ENCODE assay signal across 22 cellular contexts in the genomic region with DNA sequence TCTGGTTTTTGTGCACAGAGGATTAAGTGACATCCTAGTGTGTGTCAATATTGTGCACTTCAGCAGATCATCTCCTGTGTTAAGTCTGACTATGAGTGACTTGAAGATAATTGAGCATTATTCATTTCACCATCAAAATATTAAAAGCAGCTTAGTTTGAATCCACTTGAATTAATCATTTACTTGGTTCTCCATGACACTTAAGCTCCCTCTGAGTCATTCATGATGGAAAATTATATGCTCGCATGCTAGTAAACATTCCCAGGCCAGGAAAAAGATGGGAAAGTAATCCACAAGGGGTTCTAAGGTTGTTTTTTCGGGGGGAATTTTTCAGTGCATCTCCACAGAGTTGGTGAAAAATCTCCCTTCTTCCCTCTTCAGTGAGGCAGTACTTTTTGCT.
DNase-seq lines count a peak whose midpoint lies in the region; ATAC-seq and TF ChIP-seq lines count a peak whose summit lies in the region.
"Had no signal": no experiment of that assay in that cellular context is flagged by ENCODE, and none has a peak within 500 bp of the region (broad histone marks: within the 10 kb centered on the region; RNA-seq: fewer than 3 reads in every experiment).

No MANE protein-coding gene starts in this region.

- H3K27ac Mint-ChIP-seq in activated naive CD8-positive, alpha-beta T cell treated with anti-CD3 and anti-CD28 coated beads, Interleukin-2, amount 50 U/mL, for 24 hours: no peak overlapping the region
- H3K27ac Mint-ChIP-seq: activated naive CD4-positive, alpha-beta T cell treated with anti-CD3 and anti-CD28 coated beads, Interleukin-2, amount 50 U/mL, for 24 hours; brain; neural progenitor cell; stimulated activated naive CD8-positive, alpha-beta T cell treated with anti-CD3 and anti-CD28 coated beads, Interleukin-15, amount 100 ng/mL, for 72 hours had no signal

- BruUV-seq in HCT116 (replicated peaks; lab: Mats Ljungman, UMichigan): no TSS peak

- RAD21 ChIA-PET in HCT116 (lab: Charles Lee; ENCODE audit: low non-redundant PET in 1 of 2, low total read pairs in 2 of 2, uncharacterized antibody in 2 of 2, unreplicated experiment in 2 of 2): no interaction called here

- ATAC-seq in HCT116: no peak
- ATAC-seq in RWPE2 (ENCODE audit: low read depth): no peak
- ATAC-seq in GM21786 (IDR thresholded peaks at IDR 0.05; ENCODE audit: unreplicated experiment): no peak
- no peak for ATAC-seq in activated naive CD8-positive, alpha-beta T cell treated with anti-CD3 and anti-CD28 coated beads, Interleukin-2, amount 50 U/mL, for 24 hours
- ATAC-seq in activated T-cell treated with anti-CD3 and anti-CD28 coated beads, Interleukin-2, amount 50 U/mL, for 4 hours: no peak
- ATAC-seq: heart right ventricle; stimulated activated naive CD8-positive, alpha-beta T cell treated with anti-CD3 and anti-CD28 coated beads, Interleukin-15, amount 100 ng/mL, for 72 hours had no signal

- TF ChIP-seq POLR2A in HCT116 (IDR thresholded peaks at IDR 0.05; ENCODE audit: borderline replicate concordance, extremely low read depth, insufficient read depth, insufficient read length): no peak

- H3K4me3 ChIP-seq in HCT116 (replicated peaks in 1 of 2; ENCODE audit: low read depth in 1 of 2, low read length in 2 of 2): peak overlapping the region in 1 of 2 experiments; percentile 16; a peak in 1 of 4 replicates
- H3K4me3 ChIP-seq in RWPE2 (ENCODE audit: severe bottlenecking): no peak overlapping the region
- H3K4me3 ChIP-seq: heart right ventricle, neural progenitor cell had no signal

- H3K9me3 ChIP-seq in HCT116 (ENCODE audit: control insufficient read depth in 1 of 2, insufficient read depth in 1 of 2, low read depth in 1 of 2, low read length in 2 of 2) (no peaks in the 10 kb centered on the region), RWPE2 (ENCODE audit: severe bottlenecking) (no peaks in the 10 kb centered on the region)

- TF ChIP-seq CTCF in HCT116 (IDR thresholded peaks at IDR 0.05 in 2 of 3, conservative IDR thresholded peaks at IDR 0.05 in 1 of 3; ENCODE audit: borderline replicate concordance in 1 of 3, insufficient read depth in 1 of 3, low read depth in 2 of 3, low read length in 2 of 3) (no peak), RWPE2 (IDR thresholded peaks at IDR 0.05; ENCODE audit: poor library complexity, severe bottlenecking) (no peak)

- H3K36me3 ChIP-seq in HCT116 (ENCODE audit: control insufficient read depth in 1 of 2, insufficient read depth in 2 of 2, low read length in 2 of 2): no peaks in the 10 kb centered on the region
- H3K36me3 ChIP-seq in RWPE2 (ENCODE audit: low read depth): no peaks in the 10 kb centered on the region
- H3K36me3 ChIP-seq: heart right ventricle, neural progenitor cell had no signal

- H3K27ac ChIP-seq in HCT116 (ENCODE audit: low read depth, low read length): peak overlapping the region; percentile 60
- peak overlapping the region; percentile 82 for H3K27ac ChIP-seq in RWPE2 (ENCODE audit: poor library complexity, severe bottlenecking)
- H3K27ac ChIP-seq: heart right ventricle, KMS-11, neural progenitor cell had no signal

- peaks cover 10% of the 10 kb centered on the region for H3K9me3 Mint-ChIP-seq in activated naive CD8-positive, alpha-beta T cell treated with anti-CD3 and anti-CD28 coated beads, Interleukin-2, amount 50 U/mL, for 24 hours
- H3K9me3 Mint-ChIP-seq in activated T-cell treated with anti-CD3 and anti-CD28 coated beads, Interleukin-2, amount 50 U/mL, for 4 hours: peaks cover 7% of the 10 kb centered on the region
- H3K9me3 Mint-ChIP-seq: activated naive CD4-positive, alpha-beta T cell treated with anti-CD3 and anti-CD28 coated beads, Interleukin-2, amount 50 U/mL, for 24 hours had no signal

- H3K4me3 Mint-ChIP-seq in activated naive CD8-positive, alpha-beta T cell treated with anti-CD3 and anti-CD28 coated beads, Interleukin-2, amount 50 U/mL, for 24 hours: no peak overlapping the region
- H3K4me3 Mint-ChIP-seq in activated T-cell treated with anti-CD3 and anti-CD28 coated beads, Interleukin-2, amount 50 U/mL, for 4 hours: no peak overlapping the region
- H3K4me3 Mint-ChIP-seq: activated naive CD4-positive, alpha-beta T cell treated with anti-CD3 and anti-CD28 coated beads, Interleukin-2, amount 50 U/mL, for 24 hours; brain; neural progenitor cell; stimulated activated naive CD8-positive, alpha-beta T cell treated with anti-CD3 and anti-CD28 coated beads, Interleukin-15, amount 100 ng/mL, for 72 hours had no signal

- DNase-seq in A172 (ENCODE audit: low spot score): peak; percentile 32
- DNase-seq in HCT116 (ENCODE audit: low read depth, low spot score): no peak
- DNase-seq in RWPE2 (ENCODE audit: low spot score): no peak
- peak; percentile 53 for DNase-seq in glomerular visceral epithelial cell (ENCODE audit: extremely low spot score)
- no peak for DNase-seq in activated naive CD8-positive, alpha-beta T cell treated with anti-CD3 and anti-CD28 coated beads, Interleukin-2, amount 50 U/mL, for 24 hours
- DNase-seq in stimulated activated CD4-positive, alpha-beta T cell treated with anti-CD3 and anti-CD28 coated beads, Interleukin-12 subunit alpha, Interleukin-12 subunit beta, amount 100 ng/mL, for 4 hours: no peak
- DNase-seq in activated T-cell treated with anti-CD3 and anti-CD28 coated beads, Interleukin-2, amount 50 U/mL, for 4 hours: no peak
- DNase-seq: heart right ventricle; islet precursor cell; mesendoderm; NCI-H1092 treated with DMSO at 0.1 percent for 48 hours; NCI-H2171; NCI-H82; retina; RPMI8226; stimulated activated naive CD8-positive, alpha-beta T cell treated with anti-CD3 and anti-CD28 coated beads, Interleukin-15, amount 100 ng/mL, for 72 hours; T-helper 1 cell had no signal

- no peaks in the 10 kb centered on the region for H3K4me1 Mint-ChIP-seq in activated naive CD8-positive, alpha-beta T cell treated with anti-CD3 and anti-CD28 coated beads, Interleukin-2, amount 50 U/mL, for 24 hours
- H3K4me1 Mint-ChIP-seq in activated T-cell treated with anti-CD3 and anti-CD28 coated beads, Interleukin-2, amount 50 U/mL, for 4 hours (ENCODE audit: low read depth): no peaks in the 10 kb centered on the region
- H3K4me1 Mint-ChIP-seq: activated naive CD4-positive, alpha-beta T cell treated with anti-CD3 and anti-CD28 coated beads, Interleukin-2, amount 50 U/mL, for 24 hours; stimulated activated naive CD8-positive, alpha-beta T cell treated with anti-CD3 and anti-CD28 coated beads, Interleukin-15, amount 100 ng/mL, for 72 hours had no signal

- H3K27me3 Mint-ChIP-seq in activated naive CD8-positive, alpha-beta T cell treated with anti-CD3 and anti-CD28 coated beads, Interleukin-2, amount 50 U/mL, for 24 hours: no peaks in the 10 kb centered on the region
- no peaks in the 10 kb centered on the region for H3K27me3 Mint-ChIP-seq in activated T-cell treated with anti-CD3 and anti-CD28 coated beads, Interleukin-2, amount 50 U/mL, for 4 hours (ENCODE audit: low read depth)
- H3K27me3 Mint-ChIP-seq: activated naive CD4-positive, alpha-beta T cell treated with anti-CD3 and anti-CD28 coated beads, Interleukin-2, amount 50 U/mL, for 24 hours; brain; stimulated activated naive CD8-positive, alpha-beta T cell treated with anti-CD3 and anti-CD28 coated beads, Interleukin-15, amount 100 ng/mL, for 72 hours had no signal

- POLR2A ChIA-PET in HCT116 (lab: Charles Lee): no interaction called here

- no peaks in the 10 kb centered on the region for H3K9me2 ChIP-seq in HCT116 (ENCODE audit: insufficient read depth)

- CTCF ChIA-PET in HCT116 (lab: Charles Lee): no interaction called here

- no peaks in the 10 kb centered on the region for H3K79me2 ChIP-seq in HCT116 (ENCODE audit: insufficient read depth, low read length)

- intact Hi-C loops in HCT116 (cut with micrococcal nuclease): loop anchor here (10.0 kb wide), 1 partner anchor 329 kb away; a partner anchor contains a TSS

- H3K4me2 ChIP-seq in HCT116 (ENCODE audit: low read length): peak overlapping the region; percentile 58
- H3K4me2 ChIP-seq: KMS-11, neural progenitor cell had no signal

- H2AFZ ChIP-seq in HCT116 (ENCODE audit: low read depth, low read length, poor library complexity, severe bottlenecking): no peak overlapping the region
- H2AFZ ChIP-seq: neural progenitor cell had no signal

- H3K4me1 ChIP-seq in HCT116 (ENCODE audit: control insufficient read depth in 1 of 2, insufficient read depth in 2 of 2, low read length in 2 of 2): peaks cover 36 to 59% of the 10 kb centered on the region in 2 experiments
- H3K4me1 ChIP-seq in RWPE2 (ENCODE audit: insufficient read depth, poor library complexity, severe bottlenecking): peaks cover 30% of the 10 kb centered on the region

- H3K27me3 ChIP-seq in HCT116 (ENCODE audit: insufficient read depth, low read length) (no peaks in the 10 kb centered on the region), RWPE2 (ENCODE audit: insufficient read depth, poor library complexity, severe bottlenecking) (no peaks in the 10 kb centered on the region)
- H3K27me3 ChIP-seq: neural progenitor cell had no signal

- no peak for TF ChIP-seq RAD21 in HCT116 (IDR thresholded peaks at IDR 0.05; ENCODE audit: low read depth)

- no peak overlapping the region; the same call in 1 of the 2 replicates for H3K9ac ChIP-seq in HCT116 (ENCODE audit: low read length)
- H3K9ac ChIP-seq: KMS-11, neural progenitor cell had no signal

- no peaks in the 10 kb centered on the region for H3K36me3 Mint-ChIP-seq in activated naive CD8-positive, alpha-beta T cell treated with anti-CD3 and anti-CD28 coated beads, Interleukin-2, amount 50 U/mL, for 24 hours (ENCODE audit: low read depth)
- no peaks in the 10 kb centered on the region for H3K36me3 Mint-ChIP-seq in activated T-cell treated with anti-CD3 and anti-CD28 coated beads, Interleukin-2, amount 50 U/mL, for 4 hours (ENCODE audit: insufficient read depth)
- H3K36me3 Mint-ChIP-seq: brain, neural progenitor cell had no signal

- H4K20me1 ChIP-seq in HCT116 (ENCODE audit: insufficient read depth): no peaks in the 10 kb centered on the region

TF ChIP-seq in HCT116, 20 proteins besides CTCF, POLR2A, EP300 and RAD21 (continues in another document):
- peak; percentile 23; the same call in 1 of the 2 replicates for TF ChIP-seq FOSL1 (IDR thresholded peaks at IDR 0.05; ENCODE audit: low read depth)

Comparison
In these comparisons a context has a peak if more than half of its experiments do, and no peak if none do; other contexts are left out.
1. DNase-seq: peak in A172 (single experiment) and glomerular visceral epithelial cell (single experiment); none in HCT116 (single experiment), RWPE2 (single experiment), activated naive CD8-positive, alpha-beta T cell treated with anti-CD3 and anti-CD28 coated beads, Interleukin-2, amount 50 U/mL, for 24 hours (single experiment), stimulated activated CD4-positive, alpha-beta T cell treated with anti-CD3 and anti-CD28 coated beads, Interleukin-12 subunit alpha, Interleukin-12 subunit beta, amount 100 ng/mL, for 4 hours (single experiment) and activated T-cell treated with anti-CD3 and anti-CD28 coated beads, Interleukin-2, amount 50 U/mL, for 4 hours (single experiment).